ENCODE assay signal across 1 cellular context in genomic region chr1:210557426-210558077, GRCh38.
TF ChIP-seq lines count a peak whose summit lies in the region.

No MANE protein-coding gene starts in this region.

TF ChIP-seq in K562, 482 proteins besides CTCF, POLR2A, EP300 and RAD21 (continued from another document and continues in another):
- TF ChIP-seq ZBTB40 (IDR thresholded peaks at IDR 0.05) (no peak), ZBTB40 (CRISPR knock-in tag; IDR thresholded peaks at IDR 0.05) (no peak), ZNF395 (CRISPR knock-in tag; IDR thresholded peaks at IDR 0.05) (peak; percentile 73; the same call in 1 of the 2 replicates), CHD1 (IDR thresholded peaks at IDR 0.05; ENCODE audit: low read length) (no peak), HLTF (IDR thresholded peaks at IDR 0.05) (no peak), YY1 (IDR thresholded peaks at IDR 0.05; ENCODE audit: borderline replicate concordance in 1 of 3, control insufficient read depth in 1 of 3, extremely low read depth in 1 of 3, insufficient read depth in 3 of 3, insufficient read length in 1 of 3, insufficient replicate concordance in 2 of 3, low read depth in 1 of 3, low read length in 2 of 3) (no peak), ID3 (CRISPR knock-in tag; IDR thresholded peaks at IDR 0.05) (no peak), ID3 (tag; IDR thresholded peaks at IDR 0.05) (no peak), SPI1 (IDR thresholded peaks at IDR 0.05; ENCODE audit: borderline replicate concordance, low read depth, low read length) (peak; percentile 70; the same call in 1 of the 2 replicates), ZNF165 (CRISPR knock-in tag; IDR thresholded peaks at IDR 0.05; ENCODE audit: borderline replicate concordance) (no peak), USF1 (CRISPR knock-in tag; IDR thresholded peaks at IDR 0.05) (no peak), RNF2 (IDR thresholded peaks at IDR 0.05) (no peak), THRA (IDR thresholded peaks at IDR 0.05) (no peak), ZNF511 (CRISPR knock-in tag; IDR thresholded peaks at IDR 0.05) (no peak), BMI1 (IDR thresholded peaks at IDR 0.05; ENCODE audit: low read length) (no peak), CBFA2T3 (IDR thresholded peaks at IDR 0.05) (no peak), ZNF75A (CRISPR knock-in tag; IDR thresholded peaks at IDR 0.05) (no peak), CCNT2 (IDR thresholded peaks at IDR 0.05; ENCODE audit: borderline replicate concordance, extremely low read depth, insufficient read length, low read depth, low read length) (no peak), ESRRA (IDR thresholded peaks at IDR 0.05; ENCODE audit: borderline replicate concordance, low read depth) (no peak), PTBP1 (IDR thresholded peaks at IDR 0.05; ENCODE audit: low read depth, low read length) (no peak), SIN3A (IDR thresholded peaks at IDR 0.05; ENCODE audit: borderline replicate concordance in 2 of 2, control insufficient read depth in 1 of 2, low read depth in 2 of 2, low read length in 2 of 2) (no peak), ETV6 (IDR thresholded peaks at IDR 0.05; ENCODE audit: borderline replicate concordance in 1 of 2, low read depth in 2 of 2, low read length in 1 of 2) (no peak), ETV6 (CRISPR knock-in tag; IDR thresholded peaks at IDR 0.05; ENCODE audit: borderline replicate concordance) (no peak), MCM5 (IDR thresholded peaks at IDR 0.05; ENCODE audit: low read depth) (no peak), TOE1 (IDR thresholded peaks at IDR 0.05; ENCODE audit: borderline replicate concordance) (no peak), TOE1 (CRISPR knock-in tag; IDR thresholded peaks at IDR 0.05; ENCODE audit: borderline replicate concordance, low read depth) (no peak), MYNN (IDR thresholded peaks at IDR 0.05) (no peak), MYNN (CRISPR knock-in tag; IDR thresholded peaks at IDR 0.05) (no peak), ESRRB (CRISPR knock-in tag; IDR thresholded peaks at IDR 0.05; ENCODE audit: borderline replicate concordance) (no peak), ELF4 (CRISPR knock-in tag; IDR thresholded peaks at IDR 0.05) (0 out of 2 replicates have a peak, but pooled peaks have one; percentile 16), NFIC (IDR thresholded peaks at IDR 0.05) (no peak), L3MBTL2 (IDR thresholded peaks at IDR 0.05) (peak; percentile 68), FOXJ3 (CRISPR knock-in tag; IDR thresholded peaks at IDR 0.05) (no peak), ELF2 (CRISPR knock-in tag; IDR thresholded peaks at IDR 0.05) (peak; percentile 67), THRB (CRISPR knock-in tag; conservative IDR thresholded peaks at IDR 0.05) (no peak), FOXK2 (conservative IDR thresholded peaks at IDR 0.05 in 1 of 2, IDR thresholded peaks at IDR 0.05 in 1 of 2; ENCODE audit: low read depth in 2 of 2) (no peak), KLF13 (tag; IDR thresholded peaks at IDR 0.05; ENCODE audit: borderline replicate concordance, low read depth) (no peak), GATA2 (CRISPR knock-in tag; IDR thresholded peaks at IDR 0.05) (no peak), RBM14 (IDR thresholded peaks at IDR 0.05; ENCODE audit: borderline replicate concordance, insufficient read depth, low read depth, low read length) (no peak), ZEB2 (IDR thresholded peaks at IDR 0.05) (no peak), ZNF695 (CRISPR knock-in tag; IDR thresholded peaks at IDR 0.05) (no peak), NFRKB (IDR thresholded peaks at IDR 0.05; ENCODE audit: low read depth) (no peak), TEAD1 (CRISPR knock-in tag; IDR thresholded peaks at IDR 0.05) (peak in 1 of 2 experiments; percentile 57; a peak in 1 of 4 replicates), SMC3 (conservative IDR thresholded peaks at IDR 0.05; ENCODE audit: insufficient read depth, low read depth, low read length) (no peak), ARID3B (CRISPR knock-in tag; IDR thresholded peaks at IDR 0.05; ENCODE audit: borderline replicate concordance) (no peak), ELF1 (tag; IDR thresholded peaks at IDR 0.05) (peak; percentile 76), BHLHE40 (IDR thresholded peaks at IDR 0.05; ENCODE audit: low read length) (no peak), MAX (CRISPR knock-in tag; IDR thresholded peaks at IDR 0.05) (no peak), XRCC5 (IDR thresholded peaks at IDR 0.05; ENCODE audit: low read depth, low read length) (no peak), RFX1 (IDR thresholded peaks at IDR 0.05) (no peak), MEF2D (tag; conservative IDR thresholded peaks at IDR 0.05; ENCODE audit: low read depth) (0 out of 2 replicates have a peak, but pooled peaks have one; percentile 50), TSC22D4 (tag; IDR thresholded peaks at IDR 0.05) (no peak), RBM17 (IDR thresholded peaks at IDR 0.05; ENCODE audit: borderline replicate concordance, low read depth, low read length) (no peak)
- TF ChIP-seq, protein P1, sequence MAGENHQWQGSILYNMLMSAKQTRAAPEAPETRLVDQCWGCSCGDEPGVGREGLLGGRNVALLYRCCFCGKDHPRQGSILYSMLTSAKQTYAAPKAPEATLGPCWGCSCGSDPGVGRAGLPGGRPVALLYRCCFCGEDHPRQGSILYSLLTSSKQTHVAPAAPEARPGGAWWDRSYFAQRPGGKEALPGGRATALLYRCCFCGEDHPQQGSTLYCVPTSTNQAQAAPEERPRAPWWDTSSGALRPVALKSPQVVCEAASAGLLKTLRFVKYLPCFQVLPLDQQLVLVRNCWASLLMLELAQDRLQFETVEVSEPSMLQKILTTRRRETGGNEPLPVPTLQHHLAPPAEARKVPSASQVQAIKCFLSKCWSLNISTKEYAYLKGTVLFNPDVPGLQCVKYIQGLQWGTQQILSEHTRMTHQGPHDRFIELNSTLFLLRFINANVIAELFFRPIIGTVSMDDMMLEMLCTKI (IDR thresholded peaks at IDR 0.05; ENCODE audit: partially characterized antibody) = no peak
